12 cellular contexts compared by ENCODE assay signal in genomic region chr15:67166280-67167009, GRCh38.
DNase-seq lines count a peak whose midpoint lies in the region; ATAC-seq, FAIRE-seq and TF ChIP-seq lines count a peak whose summit lies in the region.
"Had no signal": no experiment of that assay in that cellular context is flagged by ENCODE, and none has a peak within 500 bp of the region (broad histone marks: within the 10 kb centered on the region; RNA-seq: fewer than 3 reads in every experiment).

No MANE protein-coding gene starts in this region.

- RAD21 ChIA-PET in GM12878 (lab: Charles Lee; ENCODE audit: unreplicated experiment): no interaction called here

- no peak overlapping the region for H3K4me3 Mint-ChIP-seq in memory B cell

- WGBS in GM12878 (ENCODE audit: insufficient coverage, insufficient replicate concordance, low lambda C conversion rate, missing lambda C conversion rate): 91% methylated on average over 13 of the region's 13 CpGs
- WGBS in thyroid gland, 2 donors: 84 to 86% methylated on average over 13 of the region's 13 CpGs

- intact Hi-C loops in GM12878 (cut with micrococcal nuclease; ENCODE audit: unreplicated experiment): no loop called here
- intact Hi-C loops in thyroid gland (cut with DNase I): no loop called here

- H3K4me1 ChIP-seq in GM12878 (ENCODE audit: control insufficient read depth, insufficient read depth, low read length): no peaks in the 10 kb centered on the region
- H3K4me1 ChIP-seq in thyroid gland: peaks cover 36 to 44% of the 10 kb centered on the region in 2 donors

- H3K4me3 ChIP-seq in GM12878 (no peak overlapping the region), thyroid gland (replicated peaks in 1 of 3) (no peak overlapping the region)
- H3K4me3 ChIP-seq: cardiac muscle cell, lung had no signal

- TF ChIP-seq POLR2A in GM12878 (IDR thresholded peaks at IDR 0.05; ENCODE audit: low read depth, low read length) (0 out of 2 replicates have a peak, but pooled peaks have one; percentile 14), thyroid gland (IDR thresholded peaks at IDR 0.05) (no peak)

- POLR2A ChIA-PET in GM12878 (lab: Charles Lee): no interaction called here

- SMC1A ChIA-PET in GM12878 (lab: Charles Lee; ENCODE audit: uncharacterized antibody, unreplicated experiment): no interaction called here

- H2AFZ ChIP-seq in GM12878 (ENCODE audit: control insufficient read depth, low read depth, low read length): no peak overlapping the region
- H2AFZ ChIP-seq: parathyroid adenoma had no signal

- BruUV-seq in GM12878 (replicated peaks; lab: Mats Ljungman, UMichigan): no TSS peak

- H3K27me3 Mint-ChIP-seq in memory B cell: no peaks in the 10 kb centered on the region

- H4K20me1 ChIP-seq in GM12878 (ENCODE audit: control insufficient read depth, insufficient read depth): peaks cover 3% of the 10 kb centered on the region; the same call in 1 of the 2 replicates

- in situ Hi-C loops in GM12878 (cut with MboI): no loop called here

- FAIRE-seq in GM12878 (lab: Jason Lieb, UNC): no peak

- H3K36me3 ChIP-seq in GM12878 (ENCODE audit: control insufficient read depth in 2 of 2, insufficient read depth in 2 of 2, low read length in 1 of 2) (peaks cover 27 to 42% of the 10 kb centered on the region in 2 experiments), thyroid gland (peaks cover 10 to 38% of the 10 kb centered on the region in 2 donors)

- H3K4me1 Mint-ChIP-seq in memory B cell: peaks cover 19% of the 10 kb centered on the region

- no peak for TF ChIP-seq CTCF in GM12878 (IDR thresholded peaks at IDR 0.05 in 2 of 3, conservative IDR thresholded peaks at IDR 0.05 in 1 of 3; ENCODE audit: control insufficient read depth in 2 of 3, extremely low read depth in 1 of 3, insufficient read depth in 1 of 3, low read depth in 3 of 3, low read length in 3 of 3)
- TF ChIP-seq CTCF in thyroid gland (IDR thresholded peaks at IDR 0.05): no peak

- H3K27ac ChIP-seq in GM12878 (ENCODE audit: control insufficient read depth, insufficient read depth): no peak overlapping the region
- H3K27ac ChIP-seq in thyroid gland: peak overlapping the region in 2 of 3 donors; percentile 67 to 79
- H3K27ac ChIP-seq: cardiac muscle cell, parathyroid adenoma had no signal

- H3K4me2 ChIP-seq in GM12878 (ENCODE audit: control insufficient read depth, insufficient read depth): no peak overlapping the region

- no peaks in the 10 kb centered on the region; the same call in 1 of the 2 replicates for H3K79me2 ChIP-seq in GM12878 (ENCODE audit: control insufficient read depth, insufficient read depth, low read length)

- H3K9me3 ChIP-seq in GM12878 (replicated peaks; ENCODE audit: control insufficient read depth, insufficient read depth, low read length) (no peaks in the 10 kb centered on the region), thyroid gland (no peaks in the 10 kb centered on the region)

- DNase-seq in activated naive CD4-positive, alpha-beta T cell treated with anti-CD3 and anti-CD28 coated beads, Interleukin-2, amount 50 U/mL, for 72 hours (ENCODE audit: low spot score in 2 of 2): no peak
- DNase-seq in activated naive CD4-positive, alpha-beta T cell treated with Interleukin-2 at 50 U/mL for 16 hours: no peak
- no peak for DNase-seq in GM12878 (ENCODE audit: low read depth, low spot score)
- no peak for DNase-seq in memory B cell (ENCODE audit: low spot score in 2 of 2)
- DNase-seq in thyroid gland: no peak
- DNase-seq in T-helper 1 cell: no peak
- DNase-seq in activated effector memory CD4-positive, alpha-beta T cell treated with anti-CD3 and anti-CD28 coated beads, Interleukin-2, amount 50 U/mL, for 16 hours: no peak
- DNase-seq: activated gamma-delta T cell had no signal

- no peak for TF ChIP-seq RAD21 in GM12878 (IDR thresholded peaks at IDR 0.05; ENCODE audit: insufficient read depth, low read depth, low read length)

- H3K9me3 Mint-ChIP-seq in activated naive CD4-positive, alpha-beta T cell treated with anti-CD3 and anti-CD28 coated beads, Interleukin-2, amount 50 U/mL, for 72 hours: no peaks in the 10 kb centered on the region
- no peaks in the 10 kb centered on the region for H3K9me3 Mint-ChIP-seq in memory B cell

- H3K27ac Mint-ChIP-seq in activated naive CD4-positive, alpha-beta T cell treated with anti-CD3 and anti-CD28 coated beads, Interleukin-2, amount 50 U/mL, for 72 hours: peak overlapping the region; percentile 5 to 60
- peak overlapping the region; percentile 67 for H3K27ac Mint-ChIP-seq in memory B cell

- H3K27me3 ChIP-seq in GM12878 (replicated peaks in 1 of 2; ENCODE audit: control insufficient read depth in 2 of 2, insufficient read depth in 2 of 2, low read length in 1 of 2) (no peaks in the 10 kb centered on the region), thyroid gland (no peaks in the 10 kb centered on the region)
- H3K27me3 ChIP-seq: cardiac muscle cell had no signal

- peaks cover 0 to 20% of the 10 kb centered on the region in 2 donors for H3K36me3 Mint-ChIP-seq in activated naive CD4-positive, alpha-beta T cell treated with anti-CD3 and anti-CD28 coated beads, Interleukin-2, amount 50 U/mL, for 72 hours
- peaks cover 33% of the 10 kb centered on the region for H3K36me3 Mint-ChIP-seq in memory B cell

- ATAC-seq in activated naive CD4-positive, alpha-beta T cell treated with anti-CD3 and anti-CD28 coated beads, Interleukin-2, amount 50 U/mL, for 72 hours: no peak
- ATAC-seq in GM12878 (no peak), memory B cell (ENCODE audit: low read depth) (no peak), HG02763 (IDR thresholded peaks at IDR 0.05; ENCODE audit: unreplicated experiment) (no peak)

- no peak for TF ChIP-seq EP300 in GM12878 (IDR thresholded peaks at IDR 0.05; ENCODE audit: borderline replicate concordance in 1 of 2, control insufficient read depth in 1 of 2, low read depth in 2 of 2, low read length in 2 of 2)

- CTCF ChIA-PET in GM12878 (lab: Yijun Ruan, JAX): no interaction called here

- no peak overlapping the region for H3K9ac ChIP-seq in GM12878 (ENCODE audit: control insufficient read depth, insufficient read depth, low read length)
- H3K9ac ChIP-seq: parathyroid adenoma had no signal

TF ChIP-seq in GM12878, 131 proteins besides CTCF, POLR2A, EP300 and RAD21:
- TF ChIP-seq CUX1 (IDR thresholded peaks at IDR 0.05; ENCODE audit: insufficient replicate concordance, low read depth, low read length): no peak
- TF ChIP-seq STAT3 (IDR thresholded peaks at IDR 0.05; ENCODE audit: low read depth, low read length): no peak
- TF ChIP-seq SREBF1 (IDR thresholded peaks at IDR 0.05; ENCODE audit: low read length): no peak
- TF ChIP-seq, protein P1, sequence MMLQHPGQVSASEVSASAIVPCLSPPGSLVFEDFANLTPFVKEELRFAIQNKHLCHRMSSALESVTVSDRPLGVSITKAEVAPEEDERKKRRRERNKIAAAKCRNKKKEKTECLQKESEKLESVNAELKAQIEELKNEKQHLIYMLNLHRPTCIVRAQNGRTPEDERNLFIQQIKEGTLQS (IDR thresholded peaks at IDR 0.05; ENCODE audit: borderline replicate concordance, extremely low read depth, low read depth, low read length): no peak
